Comparison of ENCODE assay signal across 23 cellular contexts in the genomic region with DNA sequence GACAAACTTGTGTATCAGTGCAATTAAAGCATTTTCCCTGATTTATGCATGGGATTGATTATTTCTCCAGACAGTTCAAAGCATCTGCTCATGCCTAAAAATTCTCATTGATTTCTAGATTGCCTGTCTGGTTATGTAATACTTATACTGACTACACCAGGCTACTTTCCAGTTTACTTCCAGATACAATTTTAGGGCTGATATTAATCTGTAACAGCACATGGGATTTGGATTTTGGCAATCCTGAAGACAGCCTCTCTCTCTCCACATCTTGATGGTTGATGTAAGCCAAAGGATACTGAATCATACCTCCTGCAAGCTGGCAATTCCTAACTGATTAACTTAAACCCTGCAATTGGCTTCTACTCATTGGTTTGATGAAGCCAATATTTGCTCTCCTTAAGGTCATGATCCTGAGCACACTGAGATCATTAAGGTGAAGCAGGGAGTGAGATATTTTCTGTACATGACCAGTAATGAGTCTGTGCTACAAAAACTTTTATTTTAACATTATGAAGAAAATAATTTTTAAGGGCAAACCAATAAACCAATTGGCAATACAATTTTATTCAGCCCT. TPM values are rescaled to one million over a fixed set of nuclear protein-coding genes. Genes with fewer than 3 reads are reported as not detected.
"Had no signal": no experiment of that assay in that cellular context is flagged by ENCODE, and none has a peak within 500 bp of the region (broad histone marks: within the 10 kb centered on the region; RNA-seq: fewer than 3 reads in every experiment).

No MANE protein-coding gene starts in this region.

- ATAC-seq: Panc1, PC-3 had no signal

- H3K9ac ChIP-seq: KMS-11, SK-N-SH had no signal

- H3K9me3 ChIP-seq: SK-N-SH had no signal

- H3K4me2 ChIP-seq: KMS-11, SK-N-SH had no signal

- DNase-seq: IMR-90, Kasumi-1, MM.1S, NCI-H1092 treated with DMSO at 0.1 percent for 48 hours, NCI-H1436, NCI-H187, NCI-H2029, NCI-H2081 treated with DMSO at 0.1 percent for 48 hours, NCI-H2171, NCI-H226, NCI-H446, NCI-H510A, NCI-H524 treated with DMSO at 0.1 percent for 48 hours, NCI-H69, NCI-H774, PC-3, SHP77, SK-N-SH had no signal

- H3K27ac ChIP-seq: HL-60, KMS-11, RWPE1 had no signal

RNA-seq across cellular contexts. Expression of a gene that starts 25.7 kb away (rescaled TPM):
- total RNA-seq: OCI-LY7 had no signal
